In the genomic region with DNA sequence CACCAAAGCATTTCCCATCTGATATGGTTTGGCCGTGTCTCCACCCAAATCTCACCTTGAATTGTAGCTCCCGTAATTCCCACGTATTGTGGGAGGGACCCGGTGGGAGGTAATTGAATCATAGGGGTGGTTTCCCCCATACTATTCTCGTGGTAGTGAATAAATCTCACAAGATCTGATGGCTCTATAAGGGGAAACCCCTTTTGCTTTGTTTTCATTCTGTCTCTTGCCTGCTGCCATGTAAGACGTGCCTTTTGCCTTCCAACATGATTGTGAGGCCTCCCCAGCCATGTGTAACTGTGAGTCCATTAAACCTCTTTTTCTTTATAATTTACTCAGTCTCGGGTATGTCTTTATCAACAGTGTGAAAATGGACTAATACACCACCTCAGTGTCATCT, we compare ENCODE assay signal across 7 cellular contexts. TPM values are rescaled to one million over a fixed set of nuclear protein-coding genes. Genes with fewer than 3 reads are reported as not detected.
DNase-seq lines count a peak whose midpoint lies in the region; TF ChIP-seq lines count a peak whose summit lies in the region.
"Not testable (repeated sequence)": the region's sequence is repeated elsewhere in the genome, so short reads cannot be mapped to it uniquely, and the experiment has no call there.
"Had no signal": no experiment of that assay in that cellular context is flagged by ENCODE, and none has a peak within 500 bp of the region (broad histone marks: within the 10 kb centered on the region; RNA-seq: fewer than 3 reads in every experiment).

No MANE protein-coding gene starts in this region.

- peaks cover 21% of the 10 kb centered on the region for H3K4me1 ChIP-seq in mammary epithelial cell (ENCODE audit: insufficient read depth, low read length)
- not testable (repeated sequence) for H3K4me1 ChIP-seq in neural progenitor cell

- H3K4me3 ChIP-seq in mammary epithelial cell (replicated peaks in 1 of 3; ENCODE audit: insufficient read depth in 1 of 3, low read depth in 2 of 3, low read length in 3 of 3); neural progenitor cell: not testable (repeated sequence)

- H3K9me3 ChIP-seq in mammary epithelial cell (replicated peaks; ENCODE audit: insufficient read depth, low read length); neural progenitor cell (ENCODE audit: low read depth): not testable (repeated sequence)

- H3K27ac Mint-ChIP-seq in activated CD4-positive, alpha-beta T cell treated with anti-CD3 and anti-CD28 coated beads, Interleukin-2, amount 10 ng/mL, durations not matched to agents 24 days and 14 days = peak overlapping the region; percentile 43
- peak overlapping the region; percentile 27 for H3K27ac Mint-ChIP-seq in activated naive CD4-positive, alpha-beta T cell treated with anti-CD3 and anti-CD28 coated beads, Interleukin-2, amount 50 U/mL, for 24 hours
- H3K27ac Mint-ChIP-seq in neural progenitor cell = peak overlapping the region; percentile 2
- H3K27ac Mint-ChIP-seq in stimulated activated naive CD8-positive, alpha-beta T cell treated with anti-CD3 and anti-CD28 coated beads, Interleukin-15, Interleukin-2, amounts not matched to agents 100 ng/mL and 50 ng/mL, for 24 hours = peak overlapping the region; percentile 81

- CTCF ChIA-PET in mammary epithelial cell (lab: Charles Lee; ENCODE audit: low non-redundant PET) = not testable (repeated sequence)

- H3K27ac ChIP-seq in mammary epithelial cell (ENCODE audit: insufficient read depth, low read depth, low read length); neural progenitor cell: not testable (repeated sequence)

- intact Hi-C loops in activated CD4-positive, alpha-beta T cell treated with anti-CD3 and anti-CD28 coated beads, Interleukin-2, amount 10 ng/mL, durations not matched to agents 24 days and 14 days (cut with micrococcal nuclease); mammary epithelial cell (cut with micrococcal nuclease): not testable (repeated sequence)

- dilution Hi-C loops in mammary epithelial cell (cut with HindIII; ENCODE audit: low sequenced_read_pairs) = not testable (repeated sequence)

- not testable (repeated sequence) for H3K4me3 Mint-ChIP-seq in activated CD4-positive, alpha-beta T cell treated with anti-CD3 and anti-CD28 coated beads, Interleukin-2, amount 10 ng/mL, durations not matched to agents 24 days and 14 days; neural progenitor cell
- peak overlapping the region; percentile 19 for H3K4me3 Mint-ChIP-seq in activated naive CD4-positive, alpha-beta T cell treated with anti-CD3 and anti-CD28 coated beads, Interleukin-2, amount 50 U/mL, for 24 hours
- H3K4me3 Mint-ChIP-seq in stimulated activated naive CD8-positive, alpha-beta T cell treated with anti-CD3 and anti-CD28 coated beads, Interleukin-15, Interleukin-2, amounts not matched to agents 100 ng/mL and 50 ng/mL, for 24 hours = peak overlapping the region; percentile 11

- H3F3A ChIP-seq in neural progenitor cell (ENCODE audit: low read depth) = not testable (repeated sequence)

- not testable (repeated sequence) for H3K9me3 Mint-ChIP-seq in activated CD4-positive, alpha-beta T cell treated with anti-CD3 and anti-CD28 coated beads, Interleukin-2, amount 10 ng/mL, durations not matched to agents 24 days and 14 days; activated naive CD4-positive, alpha-beta T cell treated with anti-CD3 and anti-CD28 coated beads, Interleukin-2, amount 50 U/mL, for 24 hours; neural progenitor cell; stimulated activated naive CD8-positive, alpha-beta T cell treated with anti-CD3 and anti-CD28 coated beads, Interleukin-15, Interleukin-2, amounts not matched to agents 100 ng/mL and 50 ng/mL, for 24 hours

- H3K9ac ChIP-seq in mammary epithelial cell (ENCODE audit: insufficient read depth, low read length); neural progenitor cell: not testable (repeated sequence)

- not testable (repeated sequence) for H3K27me3 Mint-ChIP-seq in activated CD4-positive, alpha-beta T cell treated with anti-CD3 and anti-CD28 coated beads, Interleukin-2, amount 10 ng/mL, durations not matched to agents 24 days and 14 days; activated naive CD4-positive, alpha-beta T cell treated with anti-CD3 and anti-CD28 coated beads, Interleukin-2, amount 50 U/mL, for 24 hours; neural progenitor cell (ENCODE audit: insufficient read depth, low read depth); stimulated activated naive CD8-positive, alpha-beta T cell treated with anti-CD3 and anti-CD28 coated beads, Interleukin-15, Interleukin-2, amounts not matched to agents 100 ng/mL and 50 ng/mL, for 24 hours

- H3K4me1 Mint-ChIP-seq in activated CD4-positive, alpha-beta T cell treated with anti-CD3 and anti-CD28 coated beads, Interleukin-2, amount 10 ng/mL, durations not matched to agents 24 days and 14 days = peaks cover 28% of the 10 kb centered on the region
- peaks cover 27% of the 10 kb centered on the region for H3K4me1 Mint-ChIP-seq in activated naive CD4-positive, alpha-beta T cell treated with anti-CD3 and anti-CD28 coated beads, Interleukin-2, amount 50 U/mL, for 24 hours
- peaks cover 18% of the 10 kb centered on the region for H3K4me1 Mint-ChIP-seq in neural progenitor cell
- peaks cover 37% of the 10 kb centered on the region for H3K4me1 Mint-ChIP-seq in stimulated activated naive CD8-positive, alpha-beta T cell treated with anti-CD3 and anti-CD28 coated beads, Interleukin-15, Interleukin-2, amounts not matched to agents 100 ng/mL and 50 ng/mL, for 24 hours (ENCODE audit: low read depth)

- in situ Hi-C loops in mammary epithelial cell (cut with MboI; ENCODE audit: low sequenced_read_pairs in 2 of 2) = loop anchor here in 1 of 2 donors (10.0 kb wide), 1 partner anchor 81 kb away; the partner anchor contains the start of genes GPR162 and P3H3

- not testable (repeated sequence) for H4K20me1 ChIP-seq in mammary epithelial cell (ENCODE audit: insufficient read depth, low read length); neural progenitor cell (ENCODE audit: low read depth)

- H3K27me3 ChIP-seq in mammary epithelial cell (ENCODE audit: insufficient read depth, low read length); neural progenitor cell: not testable (repeated sequence)

- not testable (repeated sequence) for DNase-seq in activated CD4-positive, alpha-beta T cell treated with anti-CD3 and anti-CD28 coated beads, Interleukin-2, amount 10 ng/mL, durations not matched to agents 24 days and 14 days; neural progenitor cell (ENCODE audit: low spot score)
- DNase-seq in activated T-cell treated with anti-CD3 and anti-CD28 coated beads, Interleukin-2, amount 50 U/mL, for 48 hours = peak; percentile 50 to 56
- peak; percentile 20 for DNase-seq in mammary epithelial cell

- H3K79me2 ChIP-seq in mammary epithelial cell (ENCODE audit: insufficient read depth, low read length); neural progenitor cell (ENCODE audit: low read depth): not testable (repeated sequence)

- TF ChIP-seq CTCF in mammary epithelial cell (conservative IDR thresholded peaks at IDR 0.05 in 1 of 2, IDR thresholded peaks at IDR 0.05 in 1 of 2; ENCODE audit: extremely low read depth in 1 of 2, insufficient read depth in 1 of 2, low read depth in 1 of 2, low read length in 2 of 2); neural progenitor cell (IDR thresholded peaks at IDR 0.05): not testable (repeated sequence)

- H2AFZ ChIP-seq in mammary epithelial cell (ENCODE audit: low read depth, low read length); neural progenitor cell (replicated peaks): not testable (repeated sequence)

- peaks cover 29% of the 10 kb centered on the region for H3K36me3 Mint-ChIP-seq in activated CD4-positive, alpha-beta T cell treated with anti-CD3 and anti-CD28 coated beads, Interleukin-2, amount 10 ng/mL, durations not matched to agents 24 days and 14 days (ENCODE audit: low read depth)
- H3K36me3 Mint-ChIP-seq in activated naive CD4-positive, alpha-beta T cell treated with anti-CD3 and anti-CD28 coated beads, Interleukin-2, amount 50 U/mL, for 24 hours = peaks cover 16% of the 10 kb centered on the region
- peaks cover 24% of the 10 kb centered on the region for H3K36me3 Mint-ChIP-seq in neural progenitor cell
- peaks cover 31% of the 10 kb centered on the region for H3K36me3 Mint-ChIP-seq in stimulated activated naive CD8-positive, alpha-beta T cell treated with anti-CD3 and anti-CD28 coated beads, Interleukin-15, Interleukin-2, amounts not matched to agents 100 ng/mL and 50 ng/mL, for 24 hours (ENCODE audit: low read depth)

- BruUV-seq in mammary epithelial cell (replicated peaks; lab: Mats Ljungman, UMichigan) = not testable (repeated sequence)

- H3K36me3 ChIP-seq in mammary epithelial cell (ENCODE audit: insufficient read depth, low read length) = peaks cover 12% of the 10 kb centered on the region
- H3K36me3 ChIP-seq in neural progenitor cell = not testable (repeated sequence)

- 75% methylated on average over 7 of the region's 7 CpGs for WGBS in mammary epithelial cell (ENCODE audit: low coverage, missing lambda C conversion rate)

- not testable (repeated sequence) for H3K4me2 ChIP-seq in mammary epithelial cell (ENCODE audit: insufficient read depth, low read depth, low read length); neural progenitor cell

RNA-seq across cellular contexts. Expression of gene MLF2, which starts 9.6 kb away (rescaled TPM):
- total RNA-seq in activated CD4-positive, alpha-beta T cell treated with anti-CD3 and anti-CD28 coated beads, Interleukin-2, amount 10 ng/mL, durations not matched to agents 24 days and 14 days = 163 and 180 TPM in 2 replicates
- total RNA-seq in mammary epithelial cell (100 to 1,000 TPM; 233 to 294 TPM), neural progenitor cell (ENCODE audit: low replicate concordance) (120 and 164 TPM in 2 replicates)
- polyA plus RNA-seq in mammary epithelial cell = 425 TPM
- 387 TPM for polyA minus RNA-seq in mammary epithelial cell

RNA-seq across cellular contexts. Expression of gene COPS7A, which starts 19.5 kb away (rescaled TPM):
- 39.5 and 44.8 TPM in 2 replicates for total RNA-seq in activated CD4-positive, alpha-beta T cell treated with anti-CD3 and anti-CD28 coated beads, Interleukin-2, amount 10 ng/mL, durations not matched to agents 24 days and 14 days
- total RNA-seq in mammary epithelial cell (10 to 100 TPM; 54.2 to 57.2 TPM), neural progenitor cell (ENCODE audit: low replicate concordance) (24.5 and 41.8 TPM in 2 replicates)
- polyA plus RNA-seq in mammary epithelial cell = 96.9 TPM
- polyA minus RNA-seq in mammary epithelial cell = 48.0 TPM

RNA-seq across cellular contexts. Expression of gene PTMS, which starts 22.9 kb away (rescaled TPM):
- 245 and 267 TPM in 2 replicates for total RNA-seq in activated CD4-positive, alpha-beta T cell treated with anti-CD3 and anti-CD28 coated beads, Interleukin-2, amount 10 ng/mL, durations not matched to agents 24 days and 14 days
- total RNA-seq in mammary epithelial cell (100 to 1,000 TPM in 1 of 2 donors, 10 to 100 TPM in 1; 56.5 to 365 TPM), neural progenitor cell (ENCODE audit: low replicate concordance) (134 and 608 TPM in 2 replicates)
- 199 TPM for polyA plus RNA-seq in mammary epithelial cell
- 356 TPM for polyA minus RNA-seq in mammary epithelial cell

RNA-seq across cellular contexts. Expression of gene LAG3, which starts 29.0 kb away (rescaled TPM):
- 253 and 269 TPM in 2 replicates for total RNA-seq in activated CD4-positive, alpha-beta T cell treated with anti-CD3 and anti-CD28 coated beads, Interleukin-2, amount 10 ng/mL, durations not matched to agents 24 days and 14 days
- total RNA-seq in mammary epithelial cell = 1 to 10 TPM in 1 of 2 donors, under 1 TPM in 1; 0.67 to 1.3 TPM
- 0.33 TPM for polyA plus RNA-seq in mammary epithelial cell
- not detected for polyA minus RNA-seq in mammary epithelial cell
- total RNA-seq in neural progenitor cell (ENCODE audit: low replicate concordance) = 0.45 and 2.9 TPM in 2 replicates

RNA-seq across cellular contexts. Expression of gene PIANP, which starts 42.7 kb away (rescaled TPM):
- 0.09 TPM in 1 of 2 replicates, not detected in the other for total RNA-seq in activated CD4-positive, alpha-beta T cell treated with anti-CD3 and anti-CD28 coated beads, Interleukin-2, amount 10 ng/mL, durations not matched to agents 24 days and 14 days
- total RNA-seq in mammary epithelial cell (not detected), neural progenitor cell (ENCODE audit: low replicate concordance) (0.32 and 1.7 TPM in 2 replicates)
- polyA plus RNA-seq in mammary epithelial cell = not detected
- polyA minus RNA-seq in mammary epithelial cell = not detected
- total RNA-seq: Peyer's patch had no signal

Comparison
In these comparisons a context has a peak if more than half of its experiments do, and no peak if none do; other contexts are left out.
1. H3K27ac Mint-ChIP-seq: peak in every context shown above with its lines; median percentile 81 in stimulated activated naive CD8-positive, alpha-beta T cell treated with anti-CD3 and anti-CD28 coated beads, Interleukin-15, Interleukin-2, amounts not matched to agents 100 ng/mL and 50 ng/mL, for 24 hours; 43 in activated CD4-positive, alpha-beta T cell treated with anti-CD3 and anti-CD28 coated beads, Interleukin-2, amount 10 ng/mL, durations not matched to agents 24 days and 14 days; 27 in activated naive CD4-positive, alpha-beta T cell treated with anti-CD3 and anti-CD28 coated beads, Interleukin-2, amount 50 U/mL, for 24 hours; 2 in neural progenitor cell.